8 cellular contexts compared by ENCODE assay signal in genomic region chr3:165206454-165207266, GRCh38. TPM values are rescaled to one million over a fixed set of nuclear protein-coding genes. Genes with fewer than 3 reads are reported as not detected.
DNase-seq lines count a peak whose midpoint lies in the region; ATAC-seq and TF ChIP-seq lines count a peak whose summit lies in the region.

No MANE protein-coding gene starts in this region.

- H3K4me3 ChIP-seq in HUES48 (ENCODE audit: low read depth, low read length), result peak overlapping the region; percentile 44
- peak overlapping the region; percentile 18 to 29 for H3K4me3 ChIP-seq in right atrium auricular region
- H3K4me3 ChIP-seq in rectal smooth muscle tissue (ENCODE audit: low read length), result peak overlapping the region; percentile 68

- TF ChIP-seq CTCF in GM10248 (IDR thresholded peaks at IDR 0.05; ENCODE audit: control extremely low read depth, extremely low read depth, low read depth, missing control alignments) (peak; percentile 99), right atrium auricular region (IDR thresholded peaks at IDR 0.05) (peak; percentile 76 to 92)

- H3K9ac ChIP-seq in HUES48 (ENCODE audit: low read depth, low read length) (no peak overlapping the region), rectal smooth muscle tissue (ENCODE audit: low read length) (no peak overlapping the region)

- H3K36me3 ChIP-seq in HUES48 (ENCODE audit: control insufficient read depth, insufficient read depth, low read length) (no peaks in the 10 kb centered on the region), right atrium auricular region (no peaks in the 10 kb centered on the region), rectal smooth muscle tissue (ENCODE audit: control insufficient read depth, insufficient read depth, low read length) (no peaks in the 10 kb centered on the region)

- peak; percentile 97 for ATAC-seq in GM21723 (IDR thresholded peaks at IDR 0.05; ENCODE audit: unreplicated experiment)

- no peak overlapping the region for H3K27ac ChIP-seq in HUES48 (ENCODE audit: low read depth, low read length)
- H3K27ac ChIP-seq in right atrium auricular region, result no peak overlapping the region
- H3K27ac ChIP-seq in rectal smooth muscle tissue (ENCODE audit: low read depth, low read length), result no peak overlapping the region

- CTCF ChIA-PET in GM10248 (lab: Yijun Ruan, JAX), result interaction anchor here (0.7 to 3.0 kb wide), 17 partner anchors 9 to 649 kb away, joined by 3 to 25 read pairs (median 4); no protein-coding TSS in a partner anchor

- peak; percentile 53 for DNase-seq in GM10248 (ENCODE audit: extremely low spot score)
- DNase-seq in NOMO-1 treated with dmso at 0.1 percent for 144 hours (lab: John Stamatoyannopoulos, UW; ENCODE audit: unreplicated experiment), result peak; percentile 25
- DNase-seq in amniotic epithelial cell (ENCODE audit: low read depth), result peak; percentile 82
- DNase-seq in right atrium auricular region (ENCODE audit: low spot score), result peak; percentile 73
- no peak for DNase-seq in cortex of kidney (lab: John Stamatoyannopoulos, UW)

- H3K9me3 ChIP-seq in HUES48 (ENCODE audit: control insufficient read depth, insufficient read depth, low read length), result no peaks in the 10 kb centered on the region
- H3K9me3 ChIP-seq in right atrium auricular region, result no peaks in the 10 kb centered on the region

- peaks cover 5% of the 10 kb centered on the region; the same call in 1 of the 2 replicates for H3K4me1 ChIP-seq in HUES48 (ENCODE audit: control insufficient read depth, insufficient read depth, low read length)
- no peaks in the 10 kb centered on the region for H3K4me1 ChIP-seq in right atrium auricular region
- H3K4me1 ChIP-seq in rectal smooth muscle tissue (ENCODE audit: control insufficient read depth, insufficient read depth, low read length), result no peaks in the 10 kb centered on the region

- POLR2A ChIA-PET in GM10248 (lab: Yijun Ruan, JAX), result no interaction called here

- peaks cover 11% of the 10 kb centered on the region for H3K27me3 ChIP-seq in HUES48 (ENCODE audit: control insufficient read depth, insufficient read depth, low read length)
- H3K27me3 ChIP-seq in right atrium auricular region, result no peaks in the 10 kb centered on the region
- H3K27me3 ChIP-seq in rectal smooth muscle tissue (ENCODE audit: control insufficient read depth, insufficient read depth, low read length), result no peaks in the 10 kb centered on the region

RNA-seq across cellular contexts. Expression of gene SLITRK3, which starts 10.5 kb away (rescaled TPM):
- total RNA-seq in right atrium auricular region, result 1 to 10 TPM in 1 of 2 donors, under 1 TPM in 1; 0.19 to 1.9 TPM
